Comparison of ENCODE assay signal across 24 cellular contexts in the genomic region with DNA sequence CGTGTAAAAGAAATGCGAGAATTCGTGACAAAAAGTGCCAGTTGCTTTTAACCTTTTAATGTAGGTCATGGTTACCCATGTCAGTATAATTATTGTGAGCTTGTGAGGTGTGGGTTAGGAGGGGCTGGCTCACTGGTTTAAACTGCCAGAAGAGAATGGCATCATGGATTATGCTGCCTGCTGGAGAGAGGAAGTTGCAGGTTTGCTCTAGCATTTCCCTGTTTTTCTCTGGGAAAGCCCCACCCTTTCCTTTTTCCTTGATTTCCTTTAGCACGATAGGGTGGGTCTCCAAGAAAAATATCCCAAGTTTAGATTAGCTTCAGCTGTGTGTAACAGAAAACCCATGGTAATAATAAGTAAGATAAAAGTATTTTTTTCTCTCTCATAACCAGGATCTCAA. TPM values are rescaled to one million over a fixed set of nuclear protein-coding genes. Genes with fewer than 3 reads are reported as not detected.
DNase-seq lines count a peak whose midpoint lies in the region; ATAC-seq and TF ChIP-seq lines count a peak whose summit lies in the region.
"Had no signal": no experiment of that assay in that cellular context is flagged by ENCODE, and none has a peak within 500 bp of the region (broad histone marks: within the 10 kb centered on the region; RNA-seq: fewer than 3 reads in every experiment).

No MANE protein-coding gene starts in this region.

- intact Hi-C loops in lower lobe of right lung (cut with DNase I) (no loop called here), MCF 10A (cut with micrococcal nuclease) (no loop called here)
- intact Hi-C loops in CD4-positive, alpha-beta T cell (cut with DNase I, micrococcal nuclease): no loop called here

- H3K9me3 ChIP-seq in T-helper 17 cell (ENCODE audit: control insufficient read depth, low read length, poor library complexity, severe bottlenecking) (no peaks in the 10 kb centered on the region), endodermal cell (ENCODE audit: control insufficient read depth, low read length) (peaks cover 4% of the 10 kb centered on the region), lower lobe of right lung (no peaks in the 10 kb centered on the region)
- H3K9me3 ChIP-seq in CD4-positive, alpha-beta T cell (ENCODE audit: control insufficient read depth, low read length): no peaks in the 10 kb centered on the region
- H3K9me3 ChIP-seq: A549, SJSA1 had no signal

- H3K4me1 ChIP-seq in endodermal cell (ENCODE audit: control insufficient read depth, insufficient read depth, low read length): peaks cover 22% of the 10 kb centered on the region
- peaks cover 15% of the 10 kb centered on the region for H3K4me1 ChIP-seq in lower lobe of right lung
- H3K4me1 ChIP-seq: A549, SJSA1 had no signal

- peaks cover 4% of the 10 kb centered on the region for H3K36me3 Mint-ChIP-seq in T-helper 17 cell (ENCODE audit: low read depth)
- H3K36me3 Mint-ChIP-seq in endodermal cell (ENCODE audit: low read depth): peaks cover 22% of the 10 kb centered on the region
- H3K36me3 Mint-ChIP-seq in CD4-positive, alpha-beta T cell (ENCODE audit: low read depth): no peaks in the 10 kb centered on the region
- no peaks in the 10 kb centered on the region for H3K36me3 Mint-ChIP-seq in MCF 10A (ENCODE audit: insufficient read depth, unreplicated experiment)
- H3K36me3 Mint-ChIP-seq: CD14-positive monocyte had no signal

- no TSS peak for BruUV-seq in MCF 10A (replicated peaks; lab: Mats Ljungman, UMichigan)

- no peak for DNase-seq in T-helper 17 cell
- no peak for DNase-seq in endodermal cell
- no peak for DNase-seq in lower lobe of right lung
- DNase-seq in retina: peak; percentile 61
- DNase-seq in stimulated activated CD4-positive, alpha-beta T cell treated with anti-CD3 and anti-CD28 coated beads, Interleukin-2, amount 100 ng/mL, for 24 hours: no peak
- no peak for DNase-seq in NCI-H1092 treated with DMSO at 0.1 percent for 48 hours (lab: John Stamatoyannopoulos, UW)
- no peak for DNase-seq in CD4-positive, alpha-beta T cell
- no peak for DNase-seq in MCF 10A (ENCODE audit: unreplicated experiment)
- DNase-seq: EL, GF-D8, H7, KBM-7, NCI-H1105, NCI-H146, NCI-H2029, NCI-H2227 treated with DMSO at 0.1 percent for 48 hours, NCI-H510A, NCI-H748 treated with DMSO at 0.1 percent for 48 hours had no signal

- H3K27me3 Mint-ChIP-seq in T-helper 17 cell (peaks cover 42% of the 10 kb centered on the region), endodermal cell (ENCODE audit: insufficient read depth) (no peaks in the 10 kb centered on the region), MCF 10A (ENCODE audit: insufficient read depth, unreplicated experiment) (peaks cover 22% of the 10 kb centered on the region)
- H3K27me3 Mint-ChIP-seq in CD4-positive, alpha-beta T cell: peaks cover 25% of the 10 kb centered on the region

- no peak overlapping the region for H3K4me3 ChIP-seq in endodermal cell (ENCODE audit: low read length)
- H3K4me3 ChIP-seq in lower lobe of right lung: no peak overlapping the region
- H3K4me3 ChIP-seq: A549, SJSA1 had no signal

- no peaks in the 10 kb centered on the region for H3K4me1 Mint-ChIP-seq in T-helper 17 cell
- H3K4me1 Mint-ChIP-seq in endodermal cell: peaks cover 47% of the 10 kb centered on the region
- H3K4me1 Mint-ChIP-seq in CD4-positive, alpha-beta T cell (ENCODE audit: low read depth): no peaks in the 10 kb centered on the region
- no peaks in the 10 kb centered on the region for H3K4me1 Mint-ChIP-seq in MCF 10A (ENCODE audit: insufficient read depth, unreplicated experiment)
- H3K4me1 Mint-ChIP-seq: CD14-positive monocyte had no signal

- no peak overlapping the region for H3K27ac ChIP-seq in endodermal cell (ENCODE audit: low read depth, low read length)
- H3K27ac ChIP-seq in lower lobe of right lung: peak overlapping the region; percentile 65
- no peak overlapping the region for H3K27ac ChIP-seq in CD4-positive, alpha-beta T cell (ENCODE audit: low read depth, low read length)
- H3K27ac ChIP-seq: A549, HL-60, SJSA1 had no signal

- 79 to 82% methylated on average over 3 to 4 of the region's 4 CpGs for WGBS in endodermal cell (ENCODE audit: insufficient coverage in 1 of 2, insufficient read length in 1 of 2), 2 experiments

- H3K27me3 ChIP-seq in endodermal cell (ENCODE audit: control insufficient read depth, insufficient read depth, low read length, poor library complexity, severe bottlenecking): no peaks in the 10 kb centered on the region
- H3K27me3 ChIP-seq in lower lobe of right lung (ENCODE audit: low read depth): no peaks in the 10 kb centered on the region
- no peaks in the 10 kb centered on the region for H3K27me3 ChIP-seq in CD4-positive, alpha-beta T cell (ENCODE audit: control insufficient read depth, insufficient read depth, low read length)

- ATAC-seq in T-helper 17 cell (no peak), lower lobe of right lung (no peak)
- no peak for ATAC-seq in CD4-positive, alpha-beta T cell (ENCODE audit: poor library complexity)
- ATAC-seq: A549, HepG2 had no signal

- no peak overlapping the region for H3K9ac ChIP-seq in endodermal cell (ENCODE audit: extremely low read depth, low read length, poor library complexity, severe bottlenecking)

- H3K4me3 Mint-ChIP-seq in T-helper 17 cell (no peak overlapping the region), endodermal cell (no peak overlapping the region), MCF 10A (ENCODE audit: unreplicated experiment) (no peak overlapping the region)
- H3K4me3 Mint-ChIP-seq in CD4-positive, alpha-beta T cell: no peak overlapping the region
- H3K4me3 Mint-ChIP-seq: B cell had no signal

- POLR2A ChIA-PET in CD4-positive, alpha-beta T cell (lab: Charles Lee): no interaction called here
- POLR2A ChIA-PET in MCF 10A (lab: Yijun Ruan, JAX): interaction anchor here (0.6 kb wide), 1 partner anchor 232 kb away, joined by 3 read pairs; no protein-coding TSS in a partner anchor

- H3K9me3 Mint-ChIP-seq in endodermal cell (peaks cover 5% of the 10 kb centered on the region), MCF 10A (ENCODE audit: unreplicated experiment) (no peaks in the 10 kb centered on the region)
- H3K9me3 Mint-ChIP-seq in CD4-positive, alpha-beta T cell: no peaks in the 10 kb centered on the region
- H3K9me3 Mint-ChIP-seq: CD14-positive monocyte had no signal

- CTCF ChIA-PET in CD4-positive, alpha-beta T cell (lab: Charles Lee): no interaction called here
- CTCF ChIA-PET in MCF 10A (lab: Yijun Ruan, JAX): interaction anchor here (0.8 to 1.9 kb wide), 4 partner anchors 11 to 138 kb away, joined by 3 to 9 read pairs (median 4); no protein-coding TSS in a partner anchor

- peaks cover 8% of the 10 kb centered on the region for H3K36me3 ChIP-seq in endodermal cell (ENCODE audit: control insufficient read depth, insufficient read depth, low read length)
- no peaks in the 10 kb centered on the region for H3K36me3 ChIP-seq in lower lobe of right lung
- H3K36me3 ChIP-seq: SJSA1 had no signal

- H3K27ac Mint-ChIP-seq in T-helper 17 cell (peak overlapping the region; percentile 51), endodermal cell (peak overlapping the region; percentile 91), MCF 10A (ENCODE audit: low read depth, unreplicated experiment) (no peak overlapping the region)
- H3K27ac Mint-ChIP-seq in CD4-positive, alpha-beta T cell: no peak overlapping the region
- H3K27ac Mint-ChIP-seq: B cell, CD14-positive monocyte had no signal

- TF ChIP-seq CTCF in endodermal cell (conservative IDR thresholded peaks at IDR 0.05) (no peak), lower lobe of right lung (IDR thresholded peaks at IDR 0.05) (no peak), MCF 10A (IDR thresholded peaks at IDR 0.05; ENCODE audit: unreplicated experiment) (no peak)
- no peak for TF ChIP-seq CTCF in CD4-positive, alpha-beta T cell (IDR thresholded peaks at IDR 0.05)

RNA-seq across cellular contexts. Expression of a gene that starts 24.7 kb away (rescaled TPM):
- total RNA-seq in T-helper 17 cell: 1 to 10 TPM in 1 of 2 donors, under 1 TPM in 1; 0.90 to 1.3 TPM
- 10 to 100 TPM; 81.9 to 95.9 TPM for total RNA-seq in endodermal cell
- 76.8 TPM for polyA plus RNA-seq in endodermal cell (2013, experiment 1 of 2)
- polyA plus RNA-seq in endodermal cell (2013, experiment 2 of 2): 71.1 TPM
- 47.9 TPM for total RNA-seq in lower lobe of right lung
- total RNA-seq in CD4-positive, alpha-beta T cell: 1 to 10 TPM; 2.8 to 3.2 TPM
- not detected in 2 replicates for total RNA-seq in MCF 10A (2022)
- polyA plus RNA-seq: CD14-positive monocyte had no signal

RNA-seq across cellular contexts. Expression of a gene that starts 40.1 kb away (rescaled TPM):
- total RNA-seq in T-helper 17 cell: 10 to 100 TPM; 20.7 to 24.7 TPM
- total RNA-seq in endodermal cell: 10 to 100 TPM; 37.2 to 42.3 TPM
- polyA plus RNA-seq in endodermal cell (2013, experiment 1 of 2): 26.0 TPM
- polyA plus RNA-seq in endodermal cell (2013, experiment 2 of 2): 21.5 TPM
- 17.3 TPM for total RNA-seq in lower lobe of right lung
- total RNA-seq in CD4-positive, alpha-beta T cell: 10 to 100 TPM; 21.9 to 25.5 TPM
- 18.4 and 19.5 TPM in 2 replicates for total RNA-seq in MCF 10A (2022)

Comparison
In these comparisons a context has a peak if more than half of its experiments do, and no peak if none do; other contexts are left out.
1. H3K27ac Mint-ChIP-seq: peak in T-helper 17 cell (single experiment) and endodermal cell (single experiment); none in CD4-positive, alpha-beta T cell (single experiment) and MCF 10A (single experiment).
2. RNA of a gene that starts 24.7 kb away (total RNA-seq): 81.9 to 95.9 TPM in endodermal cell and 47.9 TPM in lower lobe of right lung (single experiment); 2.8 to 3.2 TPM in CD4-positive, alpha-beta T cell, 0.90 to 1.3 TPM in T-helper 17 cell and not detected in MCF 10A; every median in the first group is over 10 times any median in the second.